In genomic region chr15:44727462-44728231, GRCh38 we compare ENCODE assay signal across 9 cellular contexts. TPM values are rescaled to one million over a fixed set of nuclear protein-coding genes. Genes with fewer than 3 reads are reported as not detected.
A peak's percentile ranks its signal among the peaks of the same experiment; 100 is the strongest.
DNase-seq lines count a peak whose midpoint lies in the region; ATAC-seq and TF ChIP-seq lines count a peak whose summit lies in the region.
"Had no signal": no experiment of that assay in that cellular context is flagged by ENCODE, and none has a peak within 500 bp of the region (broad histone marks: within the 10 kb centered on the region; RNA-seq: fewer than 3 reads in every experiment).

No MANE protein-coding gene starts in this region.

- no peaks in the 10 kb centered on the region for H3K27me3 ChIP-seq in right lobe of liver
- no peaks in the 10 kb centered on the region for H3K27me3 ChIP-seq in thymus (ENCODE audit: control insufficient read depth, insufficient read depth)
- H3K27me3 ChIP-seq: BE2C had no signal

- intact Hi-C loops in right lobe of liver (cut with DNase I): no loop called here

- no peak for TF ChIP-seq POLR2A in right lobe of liver (IDR thresholded peaks at IDR 0.05)

- H3K27ac Mint-ChIP-seq in activated CD8-positive, alpha-beta memory T cell treated with anti-CD3 and anti-CD28 coated beads, Interleukin-2, amount 10 ng/mL, durations not matched to agents 7 days and 5 days: peak overlapping the region; percentile 99
- H3K27ac Mint-ChIP-seq in activated naive CD8-positive, alpha-beta T cell treated with anti-CD3 and anti-CD28 coated beads for 36 hours: peak overlapping the region; percentile 100

- no peaks in the 10 kb centered on the region for H3K27me3 Mint-ChIP-seq in activated CD8-positive, alpha-beta memory T cell treated with anti-CD3 and anti-CD28 coated beads, Interleukin-2, amount 10 ng/mL, durations not matched to agents 7 days and 5 days
- no peaks in the 10 kb centered on the region for H3K27me3 Mint-ChIP-seq in activated naive CD8-positive, alpha-beta T cell treated with anti-CD3 and anti-CD28 coated beads for 36 hours

- no peak for ATAC-seq in activated CD8-positive, alpha-beta memory T cell treated with anti-CD3 and anti-CD28 coated beads, Interleukin-2, amount 10 ng/mL, durations not matched to agents 7 days and 5 days
- no peak for ATAC-seq in right lobe of liver

- peak overlapping the region; percentile 75 to 98 (median 97) for H3K27ac ChIP-seq in right lobe of liver
- peak overlapping the region; percentile 91 for H3K27ac ChIP-seq in thymus (ENCODE audit: low read depth)

- H3K9me3 ChIP-seq in right lobe of liver (no peaks in the 10 kb centered on the region), thymus (ENCODE audit: control insufficient read depth) (no peaks in the 10 kb centered on the region)
- H3K9me3 ChIP-seq: BE2C had no signal

- no peak for TF ChIP-seq CTCF in right lobe of liver (IDR thresholded peaks at IDR 0.05)

- CTCF ChIA-PET in activated CD8-positive, alpha-beta memory T cell treated with anti-CD3 and anti-CD28 coated beads, Interleukin-2, amount 10 ng/mL, durations not matched to agents 7 days and 5 days (lab: Charles Lee): interaction anchor here (0.6 to 8.6 kb wide), 5 partner anchors 8 to 63 kb away, joined by 3 to 138 read pairs (median 57); partner anchors contain the start of genes B2M, PATL2, SPG11 and TRIM69

- H3K4me3 ChIP-seq in right lobe of liver: no peak overlapping the region
- H3K4me3 ChIP-seq in thymus (ENCODE audit: low read length): no peak overlapping the region

- peaks cover 24% of the 10 kb centered on the region for H3K36me3 Mint-ChIP-seq in activated CD8-positive, alpha-beta memory T cell treated with anti-CD3 and anti-CD28 coated beads, Interleukin-2, amount 10 ng/mL, durations not matched to agents 7 days and 5 days
- H3K36me3 Mint-ChIP-seq in activated naive CD8-positive, alpha-beta T cell treated with anti-CD3 and anti-CD28 coated beads for 36 hours: peaks cover 53% of the 10 kb centered on the region

- no peaks in the 10 kb centered on the region for H3K36me3 ChIP-seq in right lobe of liver
- H3K36me3 ChIP-seq in thymus (ENCODE audit: control insufficient read depth, insufficient read depth): no peaks in the 10 kb centered on the region
- H3K36me3 ChIP-seq: BE2C had no signal

- no peaks in the 10 kb centered on the region for H3K9me3 Mint-ChIP-seq in activated CD8-positive, alpha-beta memory T cell treated with anti-CD3 and anti-CD28 coated beads, Interleukin-2, amount 10 ng/mL, durations not matched to agents 7 days and 5 days (ENCODE audit: low read depth)
- H3K9me3 Mint-ChIP-seq in activated naive CD8-positive, alpha-beta T cell treated with anti-CD3 and anti-CD28 coated beads for 36 hours: no peaks in the 10 kb centered on the region

- peaks cover 69% of the 10 kb centered on the region for H3K4me1 Mint-ChIP-seq in activated CD8-positive, alpha-beta memory T cell treated with anti-CD3 and anti-CD28 coated beads, Interleukin-2, amount 10 ng/mL, durations not matched to agents 7 days and 5 days
- peaks cover 61% of the 10 kb centered on the region for H3K4me1 Mint-ChIP-seq in activated naive CD8-positive, alpha-beta T cell treated with anti-CD3 and anti-CD28 coated beads for 36 hours

- DNase-seq in activated CD8-positive, alpha-beta memory T cell treated with anti-CD3 and anti-CD28 coated beads, Interleukin-2, amount 10 ng/mL, durations not matched to agents 7 days and 5 days: no peak
- no peak for DNase-seq in activated CD8-positive, alpha-beta memory T cell treated with anti-CD3 and anti-CD28 coated beads, Interleukin-2, amount 50 U/mL, for 48 hours
- no peak for DNase-seq in activated naive CD8-positive, alpha-beta T cell treated with anti-CD3 and anti-CD28 coated beads for 36 hours
- DNase-seq in right lobe of liver: no peak
- no peak for DNase-seq in NCI-H1694 (lab: John Stamatoyannopoulos, UW)
- no peak for DNase-seq in DMS79 treated with DMSO at 0.1 percent for 48 hours (lab: John Stamatoyannopoulos, UW)
- DNase-seq in NCI-H774 (lab: John Stamatoyannopoulos, UW): no peak
- DNase-seq: BE2C had no signal

- H3K4me3 Mint-ChIP-seq in activated CD8-positive, alpha-beta memory T cell treated with anti-CD3 and anti-CD28 coated beads, Interleukin-2, amount 10 ng/mL, durations not matched to agents 7 days and 5 days: peak overlapping the region; percentile 94
- peak overlapping the region; percentile 64 for H3K4me3 Mint-ChIP-seq in activated naive CD8-positive, alpha-beta T cell treated with anti-CD3 and anti-CD28 coated beads for 36 hours

- H3K4me1 ChIP-seq in right lobe of liver (peaks cover 0 to 15% (median 6%) of the 10 kb centered on the region in 4 donors), thymus (ENCODE audit: control insufficient read depth, insufficient read depth, low read length) (peaks cover 30% of the 10 kb centered on the region)

- 89% methylated on average over 6 of the region's 6 CpGs for WGBS in right lobe of liver (ENCODE audit: insufficient coverage, low coverage, low lambda C conversion rate, missing lambda C conversion rate)
- WGBS in thymus: 95% methylated on average over 6 of the region's 6 CpGs

RNA-seq across cellular contexts. Expression of gene TRIM69, which starts 8.7 kb away (rescaled TPM):
- total RNA-seq in activated CD8-positive, alpha-beta memory T cell treated with anti-CD3 and anti-CD28 coated beads, Interleukin-2, amount 10 ng/mL, durations not matched to agents 7 days and 5 days: 10 to 100 TPM; 79.1 to 79.4 TPM
- 10 to 100 TPM; 70.6 to 71.0 TPM for total RNA-seq in activated naive CD8-positive, alpha-beta T cell treated with anti-CD3 and anti-CD28 coated beads for 36 hours
- total RNA-seq in right lobe of liver: 10 to 100 TPM in 1 of 6 experiments, 1 to 10 TPM in 5; 3.8 to 16.9 (median 6.5) TPM
- polyA plus RNA-seq in thymus: 34.7 TPM

RNA-seq across cellular contexts. Expression of gene B2M, which starts 16.3 kb away (rescaled TPM):
- 1,000 to 10,000 TPM; 6,920 to 7,161 TPM for total RNA-seq in activated CD8-positive, alpha-beta memory T cell treated with anti-CD3 and anti-CD28 coated beads, Interleukin-2, amount 10 ng/mL, durations not matched to agents 7 days and 5 days
- total RNA-seq in activated naive CD8-positive, alpha-beta T cell treated with anti-CD3 and anti-CD28 coated beads for 36 hours: 1,000 to 10,000 TPM; 3,772 to 3,785 TPM
- 1,000 to 10,000 TPM in 5 of 6 experiments, 100 to 1,000 TPM in 1; 894 to 5,671 (median 2,154) TPM for total RNA-seq in right lobe of liver
- 8,137 TPM for polyA plus RNA-seq in thymus

RNA-seq across cellular contexts. Expression of gene PATL2, which starts 16.5 kb away (rescaled TPM):
- total RNA-seq in activated CD8-positive, alpha-beta memory T cell treated with anti-CD3 and anti-CD28 coated beads, Interleukin-2, amount 10 ng/mL, durations not matched to agents 7 days and 5 days: 10 to 100 TPM; 17.2 to 38.4 TPM
- 1 to 10 TPM; 7.0 to 8.6 TPM for total RNA-seq in activated naive CD8-positive, alpha-beta T cell treated with anti-CD3 and anti-CD28 coated beads for 36 hours
- 1 to 10 TPM in 2 of 6 experiments, under 1 TPM in 4; 0.28 to 1.9 (median 0.71) TPM for total RNA-seq in right lobe of liver
- 25.8 TPM for polyA plus RNA-seq in thymus
